Comparison of ENCODE assay signal across 8 cellular contexts in genomic region chr1:89987170-89987819, GRCh38. TPM values are rescaled to one million over a fixed set of nuclear protein-coding genes. Genes with fewer than 3 reads are reported as not detected.
A peak's percentile ranks its signal among the peaks of the same experiment; 100 is the strongest.
DNase-seq lines count a peak whose midpoint lies in the region; ATAC-seq and TF ChIP-seq lines count a peak whose summit lies in the region.

No MANE protein-coding gene starts in this region.

- POLR2A ChIA-PET in BJ (lab: Charles Lee) = no interaction called here

- no peaks in the 10 kb centered on the region for H3K36me3 Mint-ChIP-seq in memory B cell

- peak; percentile 79 for TF ChIP-seq CTCF in BJ (IDR thresholded peaks at IDR 0.05; ENCODE audit: insufficient read depth, low read depth, low read length)
- TF ChIP-seq CTCF in WI38 (IDR thresholded peaks at IDR 0.05; ENCODE audit: low read depth, low read length) = peak; percentile 56
- peak; percentile 81 to 85 for TF ChIP-seq CTCF in tibial artery (IDR thresholded peaks at IDR 0.05)

- H3K36me3 ChIP-seq in BJ (ENCODE audit: control insufficient read depth, insufficient read depth, low read length) (no peaks in the 10 kb centered on the region), tibial artery (no peaks in the 10 kb centered on the region)
- H3K36me3 ChIP-seq in effector memory CD4-positive, alpha-beta T cell (ENCODE audit: control insufficient read depth, insufficient read depth, low read length) = no peaks in the 10 kb centered on the region

- CTCF ChIA-PET in BJ (lab: Yijun Ruan, JAX) = interaction anchor here (0.7 to 7.1 kb wide), 13 partner anchors 9 to 224 kb away, joined by 3 to 73 read pairs (median 5); no protein-coding TSS in a partner anchor

- H3K9me3 Mint-ChIP-seq in memory B cell = no peaks in the 10 kb centered on the region

- peak; percentile 37 for DNase-seq in BJ (ENCODE audit: low read depth)
- peak; percentile 87 for DNase-seq in NCI-H345 (lab: John Stamatoyannopoulos, UW)
- DNase-seq in effector memory CD4-positive, alpha-beta T cell = peak in 2 of 3 donors; percentile 9 to 24
- DNase-seq in memory B cell (ENCODE audit: low spot score in 2 of 2) = peak; percentile 37 to 65
- peak in 1 of 2 donors; percentile 48 for DNase-seq in tibial artery

- no peaks in the 10 kb centered on the region for H3K4me1 Mint-ChIP-seq in memory B cell

- intact Hi-C loops in tibial artery (cut with DNase I; ENCODE audit: low total_unique reads) = loop anchor here (5.0 kb wide), 1 partner anchor 180 kb away; no protein-coding TSS in a partner anchor

- H3K27me3 ChIP-seq in BJ (ENCODE audit: control insufficient read depth, insufficient read depth, low read length) (no peaks in the 10 kb centered on the region), tibial artery (peaks cover 0 to 7% of the 10 kb centered on the region in 2 donors)
- no peaks in the 10 kb centered on the region for H3K27me3 ChIP-seq in effector memory CD4-positive, alpha-beta T cell (replicated peaks; ENCODE audit: control insufficient read depth, insufficient read depth, low read length, poor library complexity, severe bottlenecking)

- no peaks in the 10 kb centered on the region for H3K4me1 ChIP-seq in effector memory CD4-positive, alpha-beta T cell (ENCODE audit: control insufficient read depth, insufficient read depth, low read length, poor library complexity, severe bottlenecking)
- H3K4me1 ChIP-seq in tibial artery = no peaks in the 10 kb centered on the region

- H3K4me3 Mint-ChIP-seq in memory B cell = no peak overlapping the region

- no peaks in the 10 kb centered on the region for H3K9me3 ChIP-seq in effector memory CD4-positive, alpha-beta T cell (ENCODE audit: control insufficient read depth, low read length)
- no peaks in the 10 kb centered on the region for H3K9me3 ChIP-seq in tibial artery

- ATAC-seq in GM18870 (IDR thresholded peaks at IDR 0.05; ENCODE audit: unreplicated experiment) (peak; percentile 70), HG03280 (IDR thresholded peaks at IDR 0.05; ENCODE audit: unreplicated experiment) (peak; percentile 88), memory B cell (ENCODE audit: low read depth) (peak; percentile 86)

- H3K27me3 Mint-ChIP-seq in memory B cell = peaks cover 3% of the 10 kb centered on the region

- no peak overlapping the region for H3K27ac Mint-ChIP-seq in memory B cell

- H3K27ac ChIP-seq in effector memory CD4-positive, alpha-beta T cell (ENCODE audit: insufficient read depth, low read length, poor library complexity, severe bottlenecking) = no peak overlapping the region
- H3K27ac ChIP-seq in tibial artery = no peak overlapping the region

- H3K4me3 ChIP-seq in BJ (ENCODE audit: low read depth, low read length) (no peak overlapping the region), WI38 (ENCODE audit: low read depth, low read length) (no peak overlapping the region), tibial artery (no peak overlapping the region)
- no peak overlapping the region for H3K4me3 ChIP-seq in effector memory CD4-positive, alpha-beta T cell (ENCODE audit: insufficient read depth, low read depth, low read length, poor library complexity, severe bottlenecking)

RNA-seq across cellular contexts. Expression of gene ZNF326, which starts 7.6 kb away (rescaled TPM):
- polyA plus RNA-seq in BJ (2011; rRNA removed) = 7.6 and 14.0 TPM in 2 replicates
- polyA minus RNA-seq in BJ (2011; rRNA and poly(A)+ RNA removed) = 9.0 and 10.0 TPM in 2 replicates
